Comparison of ENCODE assay signal across 1 cellular context in genomic region chr2:42809876-42810125, GRCh38.
TF ChIP-seq lines count a peak whose summit lies in the region.

No MANE protein-coding gene starts in this region.

TF ChIP-seq in K562, 482 proteins besides CTCF, POLR2A, EP300 and RAD21 (continued from another document):
- no peak for TF ChIP-seq NR0B1 (IDR thresholded peaks at IDR 0.05; ENCODE audit: partially characterized antibody)
- TF ChIP-seq CBFA2T2 (conservative IDR thresholded peaks at IDR 0.05): no peak
- TF ChIP-seq, protein P1, sequence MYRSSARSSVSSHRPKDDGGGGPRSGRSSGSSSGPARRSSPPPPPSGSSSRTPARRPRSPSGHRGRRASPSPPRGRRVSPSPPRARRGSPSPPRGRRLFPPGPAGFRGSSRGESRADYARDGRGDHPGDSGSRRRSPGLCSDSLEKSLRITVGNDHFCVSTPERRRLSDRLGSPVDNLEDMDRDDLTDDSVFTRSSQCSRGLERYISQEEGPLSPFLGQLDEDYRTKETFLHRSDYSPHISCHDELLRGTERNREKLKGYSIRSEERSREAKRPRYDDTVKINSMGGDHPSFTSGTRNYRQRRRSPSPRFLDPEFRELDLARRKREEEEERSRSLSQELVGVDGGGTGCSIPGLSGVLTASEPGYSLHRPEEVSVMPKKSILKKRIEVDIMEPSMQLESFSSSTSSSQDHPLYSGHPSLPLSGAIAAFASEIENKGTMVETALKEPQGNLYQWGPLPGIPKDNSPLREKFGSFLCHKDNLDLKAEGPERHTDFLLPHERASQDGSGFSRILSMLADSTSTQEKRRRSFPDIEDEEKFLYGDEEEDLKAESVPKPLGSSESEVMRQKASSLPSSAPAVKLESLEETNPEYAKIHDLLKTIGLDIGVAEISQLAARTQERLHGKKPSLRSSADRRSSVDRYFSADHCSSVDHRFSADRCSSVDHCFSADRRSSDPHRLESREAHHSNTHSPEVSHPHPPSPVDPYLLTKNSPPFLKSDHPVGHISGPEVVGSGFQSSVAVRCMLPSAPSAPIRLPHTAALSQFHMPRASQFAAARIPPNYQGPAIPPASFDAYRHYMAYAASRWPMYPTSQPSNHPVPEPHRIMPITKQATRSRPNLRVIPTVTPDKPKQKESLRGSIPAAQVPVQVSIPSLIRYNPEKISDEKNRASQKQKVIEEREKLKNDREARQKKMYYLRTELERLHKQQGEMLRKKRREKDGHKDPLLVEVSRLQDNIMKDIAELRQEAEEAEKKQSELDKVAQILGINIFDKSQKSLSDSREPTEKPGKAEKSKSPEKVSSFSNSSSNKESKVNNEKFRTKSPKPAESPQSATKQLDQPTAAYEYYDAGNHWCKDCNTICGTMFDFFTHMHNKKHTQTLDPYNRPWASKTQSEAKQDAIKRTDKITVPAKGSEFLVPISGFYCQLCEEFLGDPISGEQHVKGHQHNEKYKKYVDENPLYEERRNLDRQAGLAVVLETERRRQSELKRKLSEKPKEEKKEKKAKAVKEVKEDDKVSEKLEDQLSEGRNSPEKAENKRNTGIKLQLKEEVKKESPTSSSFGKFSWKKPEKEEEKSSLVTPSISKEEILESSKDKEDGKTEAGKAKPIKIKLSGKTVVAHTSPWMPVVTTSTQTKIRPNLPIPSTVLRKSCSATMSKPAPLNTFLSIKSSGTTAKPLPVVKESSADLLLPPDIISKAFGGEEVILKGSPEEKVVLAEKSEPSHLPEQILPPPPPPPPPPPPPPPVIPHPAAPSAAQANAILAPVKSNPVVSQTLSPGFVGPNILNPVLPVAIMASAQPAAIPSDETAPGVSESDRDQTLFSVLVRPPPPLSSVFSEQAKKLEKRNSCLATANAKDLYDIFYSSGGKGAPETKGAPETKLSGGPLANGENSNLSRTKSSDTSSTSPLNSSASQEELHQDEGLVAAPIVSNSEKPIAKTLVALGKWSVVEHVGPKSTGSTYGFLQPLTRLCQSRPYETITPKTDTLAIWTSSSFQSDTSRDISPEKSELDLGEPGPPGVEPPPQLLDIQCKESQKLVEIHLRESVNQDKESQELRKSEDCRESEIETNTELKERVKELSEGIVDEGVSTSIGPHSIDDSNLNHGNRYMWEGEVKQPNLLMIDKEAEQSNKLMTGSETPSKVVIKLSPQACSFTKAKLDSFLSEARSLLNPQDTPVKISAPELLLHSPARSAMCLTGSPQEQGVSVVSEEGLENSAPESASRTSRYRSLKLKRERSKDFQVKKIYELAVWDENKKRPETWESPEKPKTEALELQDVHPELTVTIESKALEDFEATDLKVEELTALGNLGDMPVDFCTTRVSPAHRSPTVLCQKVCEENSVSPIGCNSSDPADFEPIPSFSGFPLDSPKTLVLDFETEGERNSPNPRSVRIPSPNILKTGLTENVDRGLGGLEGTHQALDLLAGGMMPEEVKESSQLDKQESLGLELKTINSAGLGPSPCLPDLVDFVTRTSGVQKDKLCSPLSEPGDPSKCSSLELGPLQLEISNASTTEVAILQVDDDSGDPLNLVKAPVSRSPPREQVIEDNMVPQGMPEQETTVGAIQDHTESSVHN (IDR thresholded peaks at IDR 0.05; ENCODE audit: borderline replicate concordance in 1 of 2, low read depth in 1 of 2): no peak
- no peak for TF ChIP-seq RFX7 (CRISPR knock-in tag; IDR thresholded peaks at IDR 0.05)
- no peak for TF ChIP-seq ZBTB17 (CRISPR knock-in tag; IDR thresholded peaks at IDR 0.05)
- TF ChIP-seq, protein P2, sequence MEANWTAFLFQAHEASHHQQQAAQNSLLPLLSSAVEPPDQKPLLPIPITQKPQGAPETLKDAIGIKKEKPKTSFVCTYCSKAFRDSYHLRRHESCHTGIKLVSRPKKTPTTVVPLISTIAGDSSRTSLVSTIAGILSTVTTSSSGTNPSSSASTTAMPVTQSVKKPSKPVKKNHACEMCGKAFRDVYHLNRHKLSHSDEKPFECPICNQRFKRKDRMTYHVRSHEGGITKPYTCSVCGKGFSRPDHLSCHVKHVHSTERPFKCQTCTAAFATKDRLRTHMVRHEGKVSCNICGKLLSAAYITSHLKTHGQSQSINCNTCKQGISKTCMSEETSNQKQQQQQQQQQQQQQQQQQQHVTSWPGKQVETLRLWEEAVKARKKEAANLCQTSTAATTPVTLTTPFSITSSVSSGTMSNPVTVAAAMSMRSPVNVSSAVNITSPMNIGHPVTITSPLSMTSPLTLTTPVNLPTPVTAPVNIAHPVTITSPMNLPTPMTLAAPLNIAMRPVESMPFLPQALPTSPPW (CRISPR knock-in tag; IDR thresholded peaks at IDR 0.05): peak; percentile 96
- peak; percentile 30 for TF ChIP-seq NEUROD1 (IDR thresholded peaks at IDR 0.05; ENCODE audit: borderline replicate concordance, low read depth, low read length, partially characterized antibody)
- TF ChIP-seq XRCC4 (IDR thresholded peaks at IDR 0.05; ENCODE audit: extremely low read depth, insufficient read depth, insufficient read length): no peak
- peak; percentile 76 for TF ChIP-seq CCNT2 (IDR thresholded peaks at IDR 0.05; ENCODE audit: borderline replicate concordance, extremely low read depth, insufficient read length, low read depth, low read length)
- TF ChIP-seq XRCC3 (IDR thresholded peaks at IDR 0.05): no peak
- peak in 1 of 3 experiments; percentile 21 for TF ChIP-seq YY1 (IDR thresholded peaks at IDR 0.05; ENCODE audit: borderline replicate concordance in 1 of 3, control insufficient read depth in 1 of 3, extremely low read depth in 1 of 3, insufficient read depth in 3 of 3, insufficient read length in 1 of 3, insufficient replicate concordance in 2 of 3, low read depth in 1 of 3, low read length in 2 of 3)
- peak; percentile 69 for TF ChIP-seq RB1 (IDR thresholded peaks at IDR 0.05; ENCODE audit: low read depth)
- no peak for TF ChIP-seq SAP30 (IDR thresholded peaks at IDR 0.05; ENCODE audit: borderline replicate concordance, insufficient read depth, low read depth, low read length, poor library complexity, severe bottlenecking)
- TF ChIP-seq ZNF561 (CRISPR knock-in tag; conservative IDR thresholded peaks at IDR 0.05): no peak
- TF ChIP-seq KLF13 (tag; IDR thresholded peaks at IDR 0.05; ENCODE audit: borderline replicate concordance, low read depth): no peak
- TF ChIP-seq POLR3G (IDR thresholded peaks at IDR 0.05; ENCODE audit: extremely low read depth, insufficient read length, insufficient replicate concordance): no peak
- no peak for TF ChIP-seq TFAP4 (CRISPR knock-in tag; IDR thresholded peaks at IDR 0.05; ENCODE audit: borderline replicate concordance)
- no peak for TF ChIP-seq MEIS2 (IDR thresholded peaks at IDR 0.05; ENCODE audit: partially characterized antibody)
- TF ChIP-seq, protein P3, sequence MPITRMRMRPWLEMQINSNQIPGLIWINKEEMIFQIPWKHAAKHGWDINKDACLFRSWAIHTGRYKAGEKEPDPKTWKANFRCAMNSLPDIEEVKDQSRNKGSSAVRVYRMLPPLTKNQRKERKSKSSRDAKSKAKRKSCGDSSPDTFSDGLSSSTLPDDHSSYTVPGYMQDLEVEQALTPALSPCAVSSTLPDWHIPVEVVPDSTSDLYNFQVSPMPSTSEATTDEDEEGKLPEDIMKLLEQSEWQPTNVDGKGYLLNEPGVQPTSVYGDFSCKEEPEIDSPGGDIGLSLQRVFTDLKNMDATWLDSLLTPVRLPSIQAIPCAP (CRISPR knock-in tag; IDR thresholded peaks at IDR 0.05; ENCODE audit: borderline replicate concordance): no peak
- no peak for TF ChIP-seq GMEB1 (CRISPR knock-in tag; IDR thresholded peaks at IDR 0.05)
- TF ChIP-seq SIN3A (IDR thresholded peaks at IDR 0.05; ENCODE audit: borderline replicate concordance in 2 of 2, control insufficient read depth in 1 of 2, low read depth in 2 of 2, low read length in 2 of 2): peak in 1 of 2 experiments; percentile 11; a peak in 1 of 4 replicates
- TF ChIP-seq RBM17 (IDR thresholded peaks at IDR 0.05; ENCODE audit: borderline replicate concordance, low read depth, low read length): no peak
- TF ChIP-seq KLF1 (tag; IDR thresholded peaks at IDR 0.05): no peak
- TF ChIP-seq, protein P4, sequence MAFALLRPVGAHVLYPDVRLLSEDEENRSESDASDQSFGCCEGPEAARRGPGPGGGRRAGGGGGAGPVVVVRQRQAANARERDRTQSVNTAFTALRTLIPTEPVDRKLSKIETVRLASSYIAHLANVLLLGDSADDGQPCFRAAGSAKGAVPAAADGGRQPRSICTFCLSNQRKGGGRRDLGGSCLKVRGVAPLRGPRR (CRISPR knock-in tag; IDR thresholded peaks at IDR 0.05): no peak
- no peak for TF ChIP-seq ZNF217 (CRISPR knock-in tag; IDR thresholded peaks at IDR 0.05)
- no peak for TF ChIP-seq MXD1 (CRISPR knock-in tag; IDR thresholded peaks at IDR 0.05; ENCODE audit: borderline replicate concordance, poor library complexity, severe bottlenecking)
- TF ChIP-seq BRD4 (IDR thresholded peaks at IDR 0.05): no peak
- no peak for TF ChIP-seq ZC3H8 (IDR thresholded peaks at IDR 0.05)
- peak; percentile 80 for TF ChIP-seq ELF1 (tag; IDR thresholded peaks at IDR 0.05)
- no peak for TF ChIP-seq MYBL2 (IDR thresholded peaks at IDR 0.05; ENCODE audit: low read depth)
- no peak for TF ChIP-seq MYBL2 (CRISPR knock-in tag; IDR thresholded peaks at IDR 0.05; ENCODE audit: borderline replicate concordance)
- TF ChIP-seq SMAD2 (IDR thresholded peaks at IDR 0.05; ENCODE audit: low read depth, low read length): no peak
- no peak for TF ChIP-seq RUNX1 (IDR thresholded peaks at IDR 0.05; ENCODE audit: low read depth)
- TF ChIP-seq MTA3 (IDR thresholded peaks at IDR 0.05; ENCODE audit: borderline replicate concordance): no peak
- TF ChIP-seq, protein P5, sequence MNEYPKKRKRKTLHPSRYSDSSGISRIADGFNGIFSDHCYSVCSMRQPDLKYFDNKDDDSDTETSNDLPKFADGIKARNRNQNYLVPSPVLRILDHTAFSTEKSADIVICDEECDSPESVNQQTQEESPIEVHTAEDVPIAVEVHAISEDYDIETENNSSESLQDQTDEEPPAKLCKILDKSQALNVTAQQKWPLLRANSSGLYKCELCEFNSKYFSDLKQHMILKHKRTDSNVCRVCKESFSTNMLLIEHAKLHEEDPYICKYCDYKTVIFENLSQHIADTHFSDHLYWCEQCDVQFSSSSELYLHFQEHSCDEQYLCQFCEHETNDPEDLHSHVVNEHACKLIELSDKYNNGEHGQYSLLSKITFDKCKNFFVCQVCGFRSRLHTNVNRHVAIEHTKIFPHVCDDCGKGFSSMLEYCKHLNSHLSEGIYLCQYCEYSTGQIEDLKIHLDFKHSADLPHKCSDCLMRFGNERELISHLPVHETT (CRISPR knock-in tag; conservative IDR thresholded peaks at IDR 0.05 in 1 of 2, IDR thresholded peaks at IDR 0.05 in 1 of 2): peak in 1 of 2 experiments; percentile 99; a peak in 2 of 4 replicates
- peak; percentile 88 for TF ChIP-seq GABPA (tag; conservative IDR thresholded peaks at IDR 0.05; ENCODE audit: low read depth)
- TF ChIP-seq RBM34 (IDR thresholded peaks at IDR 0.05; ENCODE audit: borderline replicate concordance, insufficient read depth, low read length): no peak
- TF ChIP-seq, protein P6, sequence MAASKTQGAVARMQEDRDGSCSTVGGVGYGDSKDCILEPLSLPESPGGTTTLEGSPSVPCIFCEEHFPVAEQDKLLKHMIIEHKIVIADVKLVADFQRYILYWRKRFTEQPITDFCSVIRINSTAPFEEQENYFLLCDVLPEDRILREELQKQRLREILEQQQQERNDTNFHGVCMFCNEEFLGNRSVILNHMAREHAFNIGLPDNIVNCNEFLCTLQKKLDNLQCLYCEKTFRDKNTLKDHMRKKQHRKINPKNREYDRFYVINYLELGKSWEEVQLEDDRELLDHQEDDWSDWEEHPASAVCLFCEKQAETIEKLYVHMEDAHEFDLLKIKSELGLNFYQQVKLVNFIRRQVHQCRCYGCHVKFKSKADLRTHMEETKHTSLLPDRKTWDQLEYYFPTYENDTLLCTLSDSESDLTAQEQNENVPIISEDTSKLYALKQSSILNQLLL (CRISPR knock-in tag; IDR thresholded peaks at IDR 0.05; ENCODE audit: borderline replicate concordance): no peak
- TF ChIP-seq PRMT5 (CRISPR knock-in tag; IDR thresholded peaks at IDR 0.05): no peak
- no peak for TF ChIP-seq STAG1 (CRISPR knock-in tag; IDR thresholded peaks at IDR 0.05; ENCODE audit: borderline replicate concordance)
- peak; percentile 94 for TF ChIP-seq ZBTB7A (IDR thresholded peaks at IDR 0.05; ENCODE audit: borderline replicate concordance, control insufficient read depth, low read depth, low read length)
